Comparison of ENCODE assay signal across 1 cellular context in the genomic region with DNA sequence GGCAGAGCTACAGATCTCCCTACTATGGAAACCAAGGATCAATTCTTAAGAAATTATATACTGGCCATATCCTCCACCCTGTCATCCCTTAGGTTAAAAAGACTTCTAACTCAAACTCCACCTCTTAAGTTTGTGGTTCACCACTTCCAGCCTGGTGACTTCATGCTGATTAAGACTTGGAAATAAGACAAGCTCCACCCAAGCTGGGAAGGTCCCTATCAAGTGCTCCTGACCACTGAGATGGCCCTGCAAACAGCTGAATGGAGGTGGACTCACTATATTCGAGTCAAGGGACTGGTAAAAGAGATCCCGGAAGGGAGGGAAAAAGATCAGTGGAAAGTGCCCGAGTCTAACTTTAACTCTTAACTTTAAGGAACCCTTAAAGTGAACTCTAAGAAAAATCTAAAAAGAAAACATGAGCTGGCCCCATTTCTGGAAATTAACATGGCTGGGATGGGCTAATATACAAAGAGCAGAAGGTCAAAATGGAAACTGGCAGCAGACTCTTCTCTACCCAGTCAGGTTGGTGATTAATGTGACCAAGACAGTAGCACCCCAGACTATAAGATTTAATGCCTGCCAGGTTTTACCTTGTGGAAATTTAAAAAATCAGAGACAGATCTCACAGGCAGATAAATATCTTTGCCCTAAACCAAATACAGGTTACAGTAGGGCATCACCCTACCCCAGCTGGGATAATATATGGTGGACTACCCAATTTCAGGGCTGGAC.
TF ChIP-seq lines count a peak whose summit lies in the region.

No MANE protein-coding gene starts in this region.

TF ChIP-seq in K562, 482 proteins besides CTCF, POLR2A, EP300 and RAD21 (continues in another document):
- TF ChIP-seq TCFL5 (CRISPR knock-in tag; conservative IDR thresholded peaks at IDR 0.05) (no peak), NFIC (IDR thresholded peaks at IDR 0.05) (peak; percentile 43; the same call in 1 of the 2 replicates), ZNF12 (CRISPR knock-in tag; IDR thresholded peaks at IDR 0.05) (no peak), MYC (IDR thresholded peaks at IDR 0.05; ENCODE audit: low read depth, low read length) (no peak), MYC (CRISPR knock-in tag; IDR thresholded peaks at IDR 0.05; ENCODE audit: borderline replicate concordance, low read depth) (no peak), HDGF (IDR thresholded peaks at IDR 0.05) (no peak), ZNF668 (CRISPR knock-in tag; IDR thresholded peaks at IDR 0.05) (no peak), SFPQ (IDR thresholded peaks at IDR 0.05; ENCODE audit: low read depth, low read length) (no peak), ZNF785 (CRISPR knock-in tag; IDR thresholded peaks at IDR 0.05) (no peak), FOS (IDR thresholded peaks at IDR 0.05; ENCODE audit: extremely low read depth, insufficient read length) (no peak), TFAP4 (CRISPR knock-in tag; IDR thresholded peaks at IDR 0.05; ENCODE audit: borderline replicate concordance) (peak; percentile 40; the same call in 1 of the 2 replicates), ZKSCAN1 (IDR thresholded peaks at IDR 0.05; ENCODE audit: low read depth, low read length) (peak; percentile 93; the same call in 1 of the 2 replicates), EP400 (IDR thresholded peaks at IDR 0.05) (no peak), ZNF764 (CRISPR knock-in tag; IDR thresholded peaks at IDR 0.05; ENCODE audit: low read depth) (no peak), ZHX1 (conservative IDR thresholded peaks at IDR 0.05; ENCODE audit: low read length) (no peak), ZNF217 (CRISPR knock-in tag; IDR thresholded peaks at IDR 0.05) (no peak), NFE2 (IDR thresholded peaks at IDR 0.05; ENCODE audit: low read depth) (0 out of 2 replicates have a peak, but pooled peaks have one; percentile 2), WHSC1 (IDR thresholded peaks at IDR 0.05; ENCODE audit: low read length) (no peak), TCF7 (IDR thresholded peaks at IDR 0.05; ENCODE audit: borderline replicate concordance) (no peak), POLR2AphosphoS5 (IDR thresholded peaks at IDR 0.05; ENCODE audit: control insufficient read depth, insufficient read depth, low read depth, low read length) (no peak), RBM22 (IDR thresholded peaks at IDR 0.05; ENCODE audit: low read depth, low read length, poor library complexity, severe bottlenecking) (no peak), SMAD3 (CRISPR knock-in tag; conservative IDR thresholded peaks at IDR 0.05) (no peak), CXXC5 (CRISPR knock-in tag; IDR thresholded peaks at IDR 0.05) (no peak), ETV1 (tag; conservative IDR thresholded peaks at IDR 0.05; ENCODE audit: low read depth) (no peak), PTBP1 (IDR thresholded peaks at IDR 0.05; ENCODE audit: low read depth, low read length) (no peak), KAT2B (IDR thresholded peaks at IDR 0.05; ENCODE audit: low read depth, low read length) (no peak), DPF2 (IDR thresholded peaks at IDR 0.05) (peak; percentile 31; the same call in 1 of the 2 replicates), SMARCB1 (IDR thresholded peaks at IDR 0.05; ENCODE audit: insufficient read length, low read depth) (no peak), ZNF431 (CRISPR knock-in tag; IDR thresholded peaks at IDR 0.05) (no peak), SRF (CRISPR knock-in tag; IDR thresholded peaks at IDR 0.05) (no peak), ZNF77 (CRISPR knock-in tag; IDR thresholded peaks at IDR 0.05) (no peak), RFX1 (IDR thresholded peaks at IDR 0.05) (no peak), SNIP1 (IDR thresholded peaks at IDR 0.05; ENCODE audit: low read depth) (no peak), FOSL1 (tag; conservative IDR thresholded peaks at IDR 0.05) (peak; percentile 55; the same call in 1 of the 2 replicates), ZBTB11 (CRISPR knock-in tag; IDR thresholded peaks at IDR 0.05) (no peak), C11orf30 (IDR thresholded peaks at IDR 0.05; ENCODE audit: low read depth) (no peak), STAG1 (CRISPR knock-in tag; IDR thresholded peaks at IDR 0.05; ENCODE audit: borderline replicate concordance) (no peak), NR1H2 (CRISPR knock-in tag; IDR thresholded peaks at IDR 0.05) (no peak), GABPA (tag; conservative IDR thresholded peaks at IDR 0.05; ENCODE audit: low read depth) (0 out of 2 replicates have a peak, but pooled peaks have one; percentile 25), PCBP2 (IDR thresholded peaks at IDR 0.05; ENCODE audit: low read depth, low read length, poor library complexity, severe bottlenecking) (no peak), MEIS2 (IDR thresholded peaks at IDR 0.05; ENCODE audit: partially characterized antibody) (peak; percentile 2), CBFA2T3 (IDR thresholded peaks at IDR 0.05) (peak; percentile 44; the same call in 1 of the 2 replicates), E2F3 (CRISPR knock-in tag; IDR thresholded peaks at IDR 0.05) (no peak), ZNF561 (CRISPR knock-in tag; conservative IDR thresholded peaks at IDR 0.05) (no peak)
- TF ChIP-seq, protein P1, sequence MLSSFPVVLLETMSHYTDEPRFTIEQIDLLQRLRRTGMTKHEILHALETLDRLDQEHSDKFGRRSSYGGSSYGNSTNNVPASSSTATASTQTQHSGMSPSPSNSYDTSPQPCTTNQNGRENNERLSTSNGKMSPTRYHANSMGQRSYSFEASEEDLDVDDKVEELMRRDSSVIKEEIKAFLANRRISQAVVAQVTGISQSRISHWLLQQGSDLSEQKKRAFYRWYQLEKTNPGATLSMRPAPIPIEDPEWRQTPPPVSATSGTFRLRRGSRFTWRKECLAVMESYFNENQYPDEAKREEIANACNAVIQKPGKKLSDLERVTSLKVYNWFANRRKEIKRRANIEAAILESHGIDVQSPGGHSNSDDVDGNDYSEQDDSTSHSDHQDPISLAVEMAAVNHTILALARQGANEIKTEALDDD (IDR thresholded peaks at IDR 0.05) = peak; percentile 82
- TF ChIP-seq, protein P2, sequence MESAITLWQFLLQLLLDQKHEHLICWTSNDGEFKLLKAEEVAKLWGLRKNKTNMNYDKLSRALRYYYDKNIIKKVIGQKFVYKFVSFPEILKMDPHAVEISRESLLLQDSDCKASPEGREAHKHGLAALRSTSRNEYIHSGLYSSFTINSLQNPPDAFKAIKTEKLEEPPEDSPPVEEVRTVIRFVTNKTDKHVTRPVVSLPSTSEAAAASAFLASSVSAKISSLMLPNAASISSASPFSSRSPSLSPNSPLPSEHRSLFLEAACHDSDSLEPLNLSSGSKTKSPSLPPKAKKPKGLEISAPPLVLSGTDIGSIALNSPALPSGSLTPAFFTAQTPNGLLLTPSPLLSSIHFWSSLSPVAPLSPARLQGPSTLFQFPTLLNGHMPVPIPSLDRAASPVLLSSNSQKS (CRISPR knock-in tag; IDR thresholded peaks at IDR 0.05) = no peak
- TF ChIP-seq, protein P3, sequence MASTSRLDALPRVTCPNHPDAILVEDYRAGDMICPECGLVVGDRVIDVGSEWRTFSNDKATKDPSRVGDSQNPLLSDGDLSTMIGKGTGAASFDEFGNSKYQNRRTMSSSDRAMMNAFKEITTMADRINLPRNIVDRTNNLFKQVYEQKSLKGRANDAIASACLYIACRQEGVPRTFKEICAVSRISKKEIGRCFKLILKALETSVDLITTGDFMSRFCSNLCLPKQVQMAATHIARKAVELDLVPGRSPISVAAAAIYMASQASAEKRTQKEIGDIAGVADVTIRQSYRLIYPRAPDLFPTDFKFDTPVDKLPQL (IDR thresholded peaks at IDR 0.05; ENCODE audit: extremely low read depth, insufficient read length) = no peak
- TF ChIP-seq, protein P4, sequence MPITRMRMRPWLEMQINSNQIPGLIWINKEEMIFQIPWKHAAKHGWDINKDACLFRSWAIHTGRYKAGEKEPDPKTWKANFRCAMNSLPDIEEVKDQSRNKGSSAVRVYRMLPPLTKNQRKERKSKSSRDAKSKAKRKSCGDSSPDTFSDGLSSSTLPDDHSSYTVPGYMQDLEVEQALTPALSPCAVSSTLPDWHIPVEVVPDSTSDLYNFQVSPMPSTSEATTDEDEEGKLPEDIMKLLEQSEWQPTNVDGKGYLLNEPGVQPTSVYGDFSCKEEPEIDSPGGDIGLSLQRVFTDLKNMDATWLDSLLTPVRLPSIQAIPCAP (CRISPR knock-in tag; IDR thresholded peaks at IDR 0.05; ENCODE audit: borderline replicate concordance) = no peak
- TF ChIP-seq, protein P5, sequence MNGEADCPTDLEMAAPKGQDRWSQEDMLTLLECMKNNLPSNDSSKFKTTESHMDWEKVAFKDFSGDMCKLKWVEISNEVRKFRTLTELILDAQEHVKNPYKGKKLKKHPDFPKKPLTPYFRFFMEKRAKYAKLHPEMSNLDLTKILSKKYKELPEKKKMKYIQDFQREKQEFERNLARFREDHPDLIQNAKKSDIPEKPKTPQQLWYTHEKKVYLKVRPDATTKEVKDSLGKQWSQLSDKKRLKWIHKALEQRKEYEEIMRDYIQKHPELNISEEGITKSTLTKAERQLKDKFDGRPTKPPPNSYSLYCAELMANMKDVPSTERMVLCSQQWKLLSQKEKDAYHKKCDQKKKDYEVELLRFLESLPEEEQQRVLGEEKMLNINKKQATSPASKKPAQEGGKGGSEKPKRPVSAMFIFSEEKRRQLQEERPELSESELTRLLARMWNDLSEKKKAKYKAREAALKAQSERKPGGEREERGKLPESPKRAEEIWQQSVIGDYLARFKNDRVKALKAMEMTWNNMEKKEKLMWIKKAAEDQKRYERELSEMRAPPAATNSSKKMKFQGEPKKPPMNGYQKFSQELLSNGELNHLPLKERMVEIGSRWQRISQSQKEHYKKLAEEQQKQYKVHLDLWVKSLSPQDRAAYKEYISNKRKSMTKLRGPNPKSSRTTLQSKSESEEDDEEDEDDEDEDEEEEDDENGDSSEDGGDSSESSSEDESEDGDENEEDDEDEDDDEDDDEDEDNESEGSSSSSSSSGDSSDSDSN (IDR thresholded peaks at IDR 0.05; ENCODE audit: borderline replicate concordance in 1 of 2, low read depth in 2 of 2, low read length in 2 of 2) = no peak
- TF ChIP-seq, protein P6, sequence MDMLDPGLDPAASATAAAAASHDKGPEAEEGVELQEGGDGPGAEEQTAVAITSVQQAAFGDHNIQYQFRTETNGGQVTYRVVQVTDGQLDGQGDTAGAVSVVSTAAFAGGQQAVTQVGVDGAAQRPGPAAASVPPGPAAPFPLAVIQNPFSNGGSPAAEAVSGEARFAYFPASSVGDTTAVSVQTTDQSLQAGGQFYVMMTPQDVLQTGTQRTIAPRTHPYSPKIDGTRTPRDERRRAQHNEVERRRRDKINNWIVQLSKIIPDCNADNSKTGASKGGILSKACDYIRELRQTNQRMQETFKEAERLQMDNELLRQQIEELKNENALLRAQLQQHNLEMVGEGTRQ (CRISPR knock-in tag; IDR thresholded peaks at IDR 0.05) = no peak
